In the genomic region with DNA sequence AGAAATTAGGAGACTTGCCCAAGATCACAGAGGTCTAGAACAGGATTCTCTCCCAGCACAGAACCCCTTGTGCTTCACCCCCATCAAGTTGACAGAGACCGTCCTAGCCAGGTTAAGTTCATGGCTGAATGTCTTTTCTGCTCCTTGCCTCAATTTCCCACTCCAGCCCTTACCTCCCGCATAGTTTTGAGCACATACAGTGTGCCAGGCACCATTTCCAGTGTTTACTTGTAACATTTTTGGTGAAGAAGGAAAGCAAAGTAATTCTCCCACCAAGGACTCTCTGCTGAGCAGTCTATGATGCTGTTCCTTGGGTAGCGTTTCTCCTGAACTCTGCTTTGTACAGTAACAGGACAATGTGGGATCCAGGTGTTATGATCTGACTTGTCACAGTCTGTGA, we compare ENCODE assay signal across 8 cellular contexts. TPM values are rescaled to one million over a fixed set of nuclear protein-coding genes. Genes with fewer than 3 reads are reported as not detected.
DNase-seq lines count a peak whose midpoint lies in the region; ATAC-seq and TF ChIP-seq lines count a peak whose summit lies in the region.

No MANE protein-coding gene starts in this region.

- POLR2A ChIA-PET in activated B cell treated with CpG ODN at 0.5 μM for 24 hours (lab: Charles Lee): interaction anchor here (0.6 to 2.1 kb wide), 6 partner anchors 10 to 495 kb away, joined by 3 to 40 read pairs (median 4); partner anchors contain the start of genes ACIN1, DAD1, OXA1L and RBM23

- H3K4me3 Mint-ChIP-seq in activated B cell treated with CpG ODN at 0.5 μM for 24 hours: peak overlapping the region; percentile 95

- H2AFZ ChIP-seq in GM23248: no peak overlapping the region

- intact Hi-C loops in activated B cell treated with CpG ODN at 0.5 μM for 24 hours (cut with micrococcal nuclease): no loop called here

- no peaks in the 10 kb centered on the region for H3K9me3 Mint-ChIP-seq in activated B cell treated with CpG ODN at 0.5 μM for 24 hours

- peak overlapping the region; percentile 86 for H3K27ac ChIP-seq in GM23248
- H3K27ac ChIP-seq in gastroesophageal sphincter: peak overlapping the region; percentile 85 to 94 (median 87)

- TF ChIP-seq EP300 in gastroesophageal sphincter (IDR thresholded peaks at IDR 0.05): no peak

- no peak for DNase-seq in GM23248
- DNase-seq in activated B cell treated with CpG ODN at 0.5 μM for 24 hours: no peak
- DNase-seq in skeletal muscle cell (ENCODE audit: low read depth): no peak
- DNase-seq in NCI-H2196 (lab: John Stamatoyannopoulos, UW; ENCODE audit: unreplicated experiment): no peak
- no peak for DNase-seq in D341Med (ENCODE audit: low spot score)
- DNase-seq in SW 1271 (lab: John Stamatoyannopoulos, UW): no peak

- H3K4me1 ChIP-seq in GM23248 (ENCODE audit: insufficient read depth) (peaks cover 26% of the 10 kb centered on the region), gastroesophageal sphincter (peaks cover 5 to 31% (median 14%) of the 10 kb centered on the region in 3 donors)

- peak overlapping the region; percentile 88 for H3K4me3 ChIP-seq in GM23248
- H3K4me3 ChIP-seq in gastroesophageal sphincter: peak overlapping the region; percentile 80 to 93
- peak overlapping the region; percentile 80 for H3K4me3 ChIP-seq in skeletal muscle cell (ENCODE audit: low read depth, low read length)

- H3K4me1 Mint-ChIP-seq in activated B cell treated with CpG ODN at 0.5 μM for 24 hours: peaks cover 28% of the 10 kb centered on the region

- H3K9ac ChIP-seq in GM23248: peak overlapping the region; percentile 93

- no peaks in the 10 kb centered on the region for H3K27me3 Mint-ChIP-seq in activated B cell treated with CpG ODN at 0.5 μM for 24 hours

- no peaks in the 10 kb centered on the region for H4K20me1 ChIP-seq in GM23248 (ENCODE audit: insufficient read depth)

- H3K36me3 ChIP-seq in GM23248 (ENCODE audit: low read depth) (peaks cover 12% of the 10 kb centered on the region), gastroesophageal sphincter (peaks cover 3 to 30% of the 10 kb centered on the region in 2 donors)

- H3K27ac Mint-ChIP-seq in activated B cell treated with CpG ODN at 0.5 μM for 24 hours: peak overlapping the region; percentile 88

- no peaks in the 10 kb centered on the region for H3F3A ChIP-seq in GM23248 (ENCODE audit: insufficient read depth)

- peaks cover 20% of the 10 kb centered on the region for H3K79me2 ChIP-seq in GM23248 (ENCODE audit: insufficient read depth)

- WGBS in GM23248 (ENCODE audit: low coverage in 1 of 2, low lambda C conversion rate in 2 of 2, missing lambda C conversion rate in 2 of 2), 2 experiments: 96 to 98% methylated on average over 3 of the region's 3 CpGs
- 71 to 85% methylated on average over 2 to 3 of the region's 3 CpGs for WGBS in gastroesophageal sphincter (ENCODE audit: low coverage in 1 of 2), 2 donors

- no peak for ATAC-seq in activated B cell treated with CpG ODN at 0.5 μM for 24 hours (ENCODE audit: low read depth)
- no peak for ATAC-seq in gastroesophageal sphincter
- ATAC-seq in GM21786 (IDR thresholded peaks at IDR 0.05; ENCODE audit: unreplicated experiment): no peak

- no peak for TF ChIP-seq CTCF in activated B cell treated with CpG ODN at 0.5 μM for 24 hours (IDR thresholded peaks at IDR 0.05)
- no peak for TF ChIP-seq CTCF in gastroesophageal sphincter (IDR thresholded peaks at IDR 0.05)

- peaks cover 33% of the 10 kb centered on the region for H3K36me3 Mint-ChIP-seq in activated B cell treated with CpG ODN at 0.5 μM for 24 hours (ENCODE audit: low read depth)

- H3K9me3 ChIP-seq in GM23248 (ENCODE audit: low read depth) (no peaks in the 10 kb centered on the region), gastroesophageal sphincter (no peaks in the 10 kb centered on the region)

- in situ Hi-C loops in GM23248 (cut with MboI): no loop called here

- CTCF ChIA-PET in activated B cell treated with CpG ODN at 0.5 μM for 24 hours (lab: Charles Lee): interaction anchor here (1.1 to 2.1 kb wide), 5 partner anchors 10 to 469 kb away, joined by 3 to 14 read pairs (median 7); partner anchors contain the start of gene DAD1

- no peaks in the 10 kb centered on the region for H3K27me3 ChIP-seq in GM23248 (replicated peaks; ENCODE audit: insufficient read depth)
- no peaks in the 10 kb centered on the region for H3K27me3 ChIP-seq in gastroesophageal sphincter

- H3K4me2 ChIP-seq in GM23248 (ENCODE audit: unreplicated experiment): peak overlapping the region; percentile 85

- no peaks in the 10 kb centered on the region for H3K9me2 ChIP-seq in GM23248 (ENCODE audit: insufficient read depth)

- TF ChIP-seq POLR2A in gastroesophageal sphincter (IDR thresholded peaks at IDR 0.05): no peak

RNA-seq across cellular contexts. Expression of gene ABHD4, which starts 1.2 kb away (rescaled TPM):
- total RNA-seq in GM23248 (2014; rRNA removed; shearing (Covaris generic)): 15.2 and 16.8 TPM in 2 replicates
- polyA plus RNA-seq in GM23248 (2016; fragmentation: Nextera tagmentation; extraction: Ambion mirVana): 26.5 and 27.8 TPM in 2 replicates
- total RNA-seq in activated B cell treated with CpG ODN at 0.5 μM for 24 hours (12.1 and 13.0 TPM in 2 replicates), gastroesophageal sphincter (10 to 100 TPM; 23.8 to 42.0 (median 31.0) TPM)

RNA-seq across cellular contexts. Expression of gene DAD1, which starts 10.3 kb away (rescaled TPM):
- total RNA-seq in GM23248 (2014; rRNA removed; shearing (Covaris generic)): 369 and 375 TPM in 2 replicates
- 637 and 653 TPM in 2 replicates for polyA plus RNA-seq in GM23248 (2016; fragmentation: Nextera tagmentation; extraction: Ambion mirVana)
- 123 and 139 TPM in 2 replicates for total RNA-seq in activated B cell treated with CpG ODN at 0.5 μM for 24 hours
- total RNA-seq in gastroesophageal sphincter: 100 to 1,000 TPM; 123 to 228 (median 171) TPM

RNA-seq across cellular contexts. Expression of gene OR6J1, which starts 44.8 kb away (rescaled TPM):
- total RNA-seq in GM23248 (2014; rRNA removed; shearing (Covaris generic)): not detected in 2 replicates
- polyA plus RNA-seq in GM23248 (2016; fragmentation: Nextera tagmentation; extraction: Ambion mirVana): not detected in 2 replicates
- total RNA-seq in activated B cell treated with CpG ODN at 0.5 μM for 24 hours (not detected in 2 replicates), gastroesophageal sphincter (under 1 TPM in 1 of 4 donors, not detected in 3; 0.12 TPM)
